ENCODE assay signal across 2 cellular contexts in the genomic region with DNA sequence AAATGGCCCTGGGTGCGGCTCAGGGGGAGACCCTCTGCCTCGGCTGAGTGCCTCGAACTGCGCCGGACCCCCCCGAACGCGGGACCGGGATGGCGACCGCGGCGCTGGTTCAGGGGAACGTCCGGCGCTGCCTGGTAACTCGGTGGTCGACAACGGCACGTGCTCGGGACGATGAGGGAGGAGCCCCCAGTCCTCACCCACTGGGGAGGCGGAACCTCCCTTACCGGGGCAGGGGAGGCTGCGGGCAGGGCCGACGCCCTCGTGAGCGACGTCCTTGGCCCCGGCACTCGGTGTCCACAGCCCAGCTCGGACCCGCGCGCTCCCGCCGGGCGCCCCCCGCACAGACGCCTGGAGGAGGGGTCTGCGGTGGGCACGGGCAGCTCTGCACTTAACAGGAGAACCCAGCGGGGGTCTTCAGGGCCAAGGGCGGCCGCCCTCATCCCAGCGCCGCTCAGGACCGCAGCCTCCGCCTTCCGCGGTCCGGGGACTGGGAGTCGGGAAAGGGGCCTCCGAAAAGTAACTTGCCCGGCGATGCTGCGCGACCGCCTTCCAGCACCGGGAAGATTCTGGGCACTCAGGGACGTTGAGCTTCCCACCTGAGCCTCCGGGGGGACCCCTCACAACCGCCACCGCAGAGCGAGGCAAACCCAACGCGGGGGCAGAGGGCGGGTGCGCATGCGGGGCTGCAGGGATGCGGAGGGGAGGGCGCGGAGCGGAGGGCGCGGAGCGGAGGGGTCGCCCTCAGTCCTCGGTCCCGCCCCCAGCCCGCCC.
TF ChIP-seq lines count a peak whose summit lies in the region.

No MANE protein-coding gene starts in this region.

TF ChIP-seq in A549, 52 proteins besides CTCF, POLR2A, EP300 and RAD21:
- TF ChIP-seq, protein P1, sequence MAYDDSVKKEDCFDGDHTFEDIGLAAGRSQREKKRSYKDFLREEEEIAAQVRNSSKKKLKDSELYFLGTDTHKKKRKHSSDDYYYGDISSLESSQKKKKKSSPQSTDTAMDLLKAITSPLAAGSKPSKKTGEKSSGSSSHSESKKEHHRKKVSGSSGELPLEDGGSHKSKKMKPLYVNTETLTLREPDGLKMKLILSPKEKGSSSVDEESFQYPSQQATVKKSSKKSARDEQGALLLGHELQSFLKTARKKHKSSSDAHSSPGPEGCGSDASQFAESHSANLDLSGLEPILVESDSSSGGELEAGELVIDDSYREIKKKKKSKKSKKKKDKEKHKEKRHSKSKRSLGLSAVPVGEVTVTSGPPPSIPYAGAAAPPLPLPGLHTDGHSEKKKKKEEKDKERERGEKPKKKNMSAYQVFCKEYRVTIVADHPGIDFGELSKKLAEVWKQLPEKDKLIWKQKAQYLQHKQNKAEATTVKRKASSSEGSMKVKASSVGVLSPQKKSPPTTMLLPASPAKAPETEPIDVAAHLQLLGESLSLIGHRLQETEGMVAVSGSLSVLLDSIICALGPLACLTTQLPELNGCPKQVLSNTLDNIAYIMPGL (CRISPR knock-in tag; IDR thresholded peaks at IDR 0.05; ENCODE audit: borderline replicate concordance): no peak
- TF ChIP-seq JUNB (IDR thresholded peaks at IDR 0.05) (no peak), SMC3 (IDR thresholded peaks at IDR 0.05) (no peak), ZFP36 (IDR thresholded peaks at IDR 0.05; ENCODE audit: borderline replicate concordance, partially characterized antibody) (no peak), FOXS1 (CRISPR knock-in tag; IDR thresholded peaks at IDR 0.05) (no peak)

TF ChIP-seq in H1, 55 proteins besides CTCF, POLR2A, EP300 and RAD21:
- TF ChIP-seq, protein P2, sequence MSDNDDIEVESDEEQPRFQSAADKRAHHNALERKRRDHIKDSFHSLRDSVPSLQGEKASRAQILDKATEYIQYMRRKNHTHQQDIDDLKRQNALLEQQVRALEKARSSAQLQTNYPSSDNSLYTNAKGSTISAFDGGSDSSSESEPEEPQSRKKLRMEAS (IDR thresholded peaks at IDR 0.05): peak; percentile 77
- TF ChIP-seq KDM4A (IDR thresholded peaks at IDR 0.05; ENCODE audit: low read depth, low read length, severe bottlenecking): peak; percentile 28
- peak; percentile 0; the same call in 1 of the 2 replicates for TF ChIP-seq SUZ12 (IDR thresholded peaks at IDR 0.05; ENCODE audit: low read length)
- TF ChIP-seq EZH2 (IDR thresholded peaks at IDR 0.05; ENCODE audit: low read depth, low read length, severe bottlenecking): peak; percentile 18
- TF ChIP-seq, protein P3, sequence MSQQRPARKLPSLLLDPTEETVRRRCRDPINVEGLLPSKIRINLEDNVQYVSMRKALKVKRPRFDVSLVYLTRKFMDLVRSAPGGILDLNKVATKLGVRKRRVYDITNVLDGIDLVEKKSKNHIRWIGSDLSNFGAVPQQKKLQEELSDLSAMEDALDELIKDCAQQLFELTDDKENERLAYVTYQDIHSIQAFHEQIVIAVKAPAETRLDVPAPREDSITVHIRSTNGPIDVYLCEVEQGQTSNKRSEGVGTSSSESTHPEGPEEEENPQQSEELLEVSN (IDR thresholded peaks at IDR 0.05): peak; percentile 40
- TF ChIP-seq CTBP2 (IDR thresholded peaks at IDR 0.05; ENCODE audit: borderline replicate concordance, insufficient read depth, insufficient read length, low read length): no peak
